15 cellular contexts compared by ENCODE assay signal in genomic region chr11:19307498-19307897, GRCh38.
DNase-seq lines count a peak whose midpoint lies in the region; ATAC-seq and TF ChIP-seq lines count a peak whose summit lies in the region.
"Had no signal": no experiment of that assay in that cellular context is flagged by ENCODE, and none has a peak within 500 bp of the region (broad histone marks: within the 10 kb centered on the region; RNA-seq: fewer than 3 reads in every experiment).

No MANE protein-coding gene starts in this region.

- H3K4me1 ChIP-seq in endodermal cell (ENCODE audit: control insufficient read depth, insufficient read depth, low read length): no peaks in the 10 kb centered on the region
- H3K4me1 ChIP-seq: BE2C, HAP-1 had no signal

- H3K27me3 Mint-ChIP-seq in endodermal cell (ENCODE audit: insufficient read depth): no peaks in the 10 kb centered on the region
- H3K27me3 Mint-ChIP-seq in activated T-cell treated with anti-CD3 and anti-CD28 coated beads, Interleukin-2, amount 50 U/mL, for 72 hours (ENCODE audit: low read depth): peaks cover 6% of the 10 kb centered on the region
- no peaks in the 10 kb centered on the region for H3K27me3 Mint-ChIP-seq in T-helper 2 cell treated with Interferon-gamma antibody and Interleukin-4, amounts not matched to agents 5 μg/mL and 100 μg/mL, for 36 hours (ENCODE audit: low read depth)

- no peaks in the 10 kb centered on the region for H3K36me3 ChIP-seq in endodermal cell (ENCODE audit: control insufficient read depth, insufficient read depth, low read length)
- H3K36me3 ChIP-seq: BE2C, HAP-1 had no signal

- DNase-seq in NCI-H82 (lab: John Stamatoyannopoulos, UW) (peak; percentile 3), NCI-H82 treated with DMSO at 0.1 percent for 48 hours (lab: John Stamatoyannopoulos, UW; ENCODE audit: unreplicated experiment) (no peak), NCI-H524 (lab: John Stamatoyannopoulos, UW) (peak; percentile 25 to 85), endodermal cell (no peak), HEK293T (ENCODE audit: extremely low spot score) (no peak)
- DNase-seq in activated T-cell treated with anti-CD3 and anti-CD28 coated beads, Interleukin-2, amount 50 U/mL, for 72 hours: no peak
- DNase-seq in T-helper 2 cell treated with Interferon-gamma antibody and Interleukin-4, amounts not matched to agents 5 μg/mL and 100 μg/mL, for 36 hours (ENCODE audit: low spot score): no peak
- DNase-seq: BE2C; CD4-positive, alpha-beta memory T cell; DND-41; GDM1; HFFc6 had no signal

- peaks cover 1% of the 10 kb centered on the region for H3K27me3 ChIP-seq in endodermal cell (ENCODE audit: control insufficient read depth, insufficient read depth, low read length, poor library complexity, severe bottlenecking)
- H3K27me3 ChIP-seq: BE2C had no signal

- ATAC-seq in activated T-cell treated with anti-CD3 and anti-CD28 coated beads, Interleukin-2, amount 50 U/mL, for 72 hours (replicated peaks in 1 of 2): no peak

- 67 to 70% methylated on average over 3 to 6 of the region's 6 CpGs for WGBS in endodermal cell (ENCODE audit: insufficient coverage in 1 of 2, insufficient read length in 1 of 2), 2 experiments

- peak; percentile 57 for TF ChIP-seq CTCF in endodermal cell (conservative IDR thresholded peaks at IDR 0.05)

- no peaks in the 10 kb centered on the region for H3K9me3 Mint-ChIP-seq in endodermal cell
- no peaks in the 10 kb centered on the region for H3K9me3 Mint-ChIP-seq in activated T-cell treated with anti-CD3 and anti-CD28 coated beads, Interleukin-2, amount 50 U/mL, for 72 hours
- H3K9me3 Mint-ChIP-seq in T-helper 2 cell treated with Interferon-gamma antibody and Interleukin-4, amounts not matched to agents 5 μg/mL and 100 μg/mL, for 36 hours: no peaks in the 10 kb centered on the region
- H3K9me3 Mint-ChIP-seq: HFFc6, IgD-negative memory B cell had no signal

- no peaks in the 10 kb centered on the region for H3K9me3 ChIP-seq in endodermal cell (ENCODE audit: control insufficient read depth, low read length)
- H3K9me3 ChIP-seq: BE2C, HAP-1 had no signal

- no peak overlapping the region for H3K9ac ChIP-seq in endodermal cell (ENCODE audit: extremely low read depth, low read length, poor library complexity, severe bottlenecking)

- POLR2A ChIA-PET in HEK293T (lab: Yijun Ruan, JAX): no interaction called here

- no peak overlapping the region for H3K27ac Mint-ChIP-seq in endodermal cell
- H3K27ac Mint-ChIP-seq in activated T-cell treated with anti-CD3 and anti-CD28 coated beads, Interleukin-2, amount 50 U/mL, for 72 hours: no peak overlapping the region
- no peak overlapping the region for H3K27ac Mint-ChIP-seq in T-helper 2 cell treated with Interferon-gamma antibody and Interleukin-4, amounts not matched to agents 5 μg/mL and 100 μg/mL, for 36 hours
- H3K27ac Mint-ChIP-seq: CD4-positive, alpha-beta memory T cell; HFFc6; IgD-negative memory B cell had no signal

- no peak overlapping the region for H3K4me3 ChIP-seq in endodermal cell (ENCODE audit: low read length)
- H3K4me3 ChIP-seq: HAP-1 had no signal

- CTCF ChIA-PET in HEK293T (lab: Yijun Ruan, JAX): no interaction called here

- no peaks in the 10 kb centered on the region for H3K36me3 Mint-ChIP-seq in endodermal cell (ENCODE audit: low read depth)
- no peaks in the 10 kb centered on the region for H3K36me3 Mint-ChIP-seq in activated T-cell treated with anti-CD3 and anti-CD28 coated beads, Interleukin-2, amount 50 U/mL, for 72 hours (ENCODE audit: insufficient read depth in 2 of 2)
- H3K36me3 Mint-ChIP-seq in T-helper 2 cell treated with Interferon-gamma antibody and Interleukin-4, amounts not matched to agents 5 μg/mL and 100 μg/mL, for 36 hours (ENCODE audit: low read depth): no peaks in the 10 kb centered on the region
- H3K36me3 Mint-ChIP-seq: CD4-positive, alpha-beta memory T cell; IgD-negative memory B cell had no signal

- H3K4me3 Mint-ChIP-seq in endodermal cell: no peak overlapping the region
- no peak overlapping the region for H3K4me3 Mint-ChIP-seq in activated T-cell treated with anti-CD3 and anti-CD28 coated beads, Interleukin-2, amount 50 U/mL, for 72 hours
- H3K4me3 Mint-ChIP-seq in T-helper 2 cell treated with Interferon-gamma antibody and Interleukin-4, amounts not matched to agents 5 μg/mL and 100 μg/mL, for 36 hours: no peak overlapping the region
- H3K4me3 Mint-ChIP-seq: CD4-positive, alpha-beta memory T cell; HFFc6; IgD-negative memory B cell had no signal

- peaks cover 4% of the 10 kb centered on the region for H3K4me1 Mint-ChIP-seq in endodermal cell
- no peaks in the 10 kb centered on the region for H3K4me1 Mint-ChIP-seq in activated T-cell treated with anti-CD3 and anti-CD28 coated beads, Interleukin-2, amount 50 U/mL, for 72 hours (ENCODE audit: low read depth)
- H3K4me1 Mint-ChIP-seq in T-helper 2 cell treated with Interferon-gamma antibody and Interleukin-4, amounts not matched to agents 5 μg/mL and 100 μg/mL, for 36 hours (ENCODE audit: low read depth): no peaks in the 10 kb centered on the region
- H3K4me1 Mint-ChIP-seq: CD4-positive, alpha-beta memory T cell had no signal

- H3K27ac ChIP-seq in endodermal cell (ENCODE audit: low read depth, low read length): no peak overlapping the region
- H3K27ac ChIP-seq: C4-2B had no signal

TF ChIP-seq in HEK293T, 16 proteins besides CTCF, POLR2A, EP300 and RAD21:
- TF ChIP-seq PKNOX1 (IDR thresholded peaks at IDR 0.05) (no peak), L3MBTL2 (conservative IDR thresholded peaks at IDR 0.05) (no peak), NFRKB (IDR thresholded peaks at IDR 0.05) (no peak), ELF4 (IDR thresholded peaks at IDR 0.05) (no peak), SP1 (IDR thresholded peaks at IDR 0.05) (no peak), HDGF (IDR thresholded peaks at IDR 0.05; ENCODE audit: borderline replicate concordance) (no peak), BHLHE40 (IDR thresholded peaks at IDR 0.05; ENCODE audit: borderline replicate concordance) (no peak), FOXK2 (IDR thresholded peaks at IDR 0.05) (no peak), FOXM1 (IDR thresholded peaks at IDR 0.05; ENCODE audit: borderline replicate concordance) (no peak), FOXA1 (IDR thresholded peaks at IDR 0.05) (no peak), LEF1 (IDR thresholded peaks at IDR 0.05; ENCODE audit: borderline replicate concordance) (no peak), TARDBP (IDR thresholded peaks at IDR 0.05) (no peak), ARNT (IDR thresholded peaks at IDR 0.05) (no peak)
TF ChIP-seq in HEK293T: peak in this region for 0.

Comparison
In these comparisons a context has a peak if more than half of its experiments do, and no peak if none do; other contexts are left out.
1. DNase-seq: peak in NCI-H82 (single experiment) and NCI-H524 (2 of 2); none in NCI-H82 treated with DMSO at 0.1 percent for 48 hours (single experiment), endodermal cell (single experiment), activated T-cell treated with anti-CD3 and anti-CD28 coated beads, Interleukin-2, amount 50 U/mL, for 72 hours (0 of 2), T-helper 2 cell treated with Interferon-gamma antibody and Interleukin-4, amounts not matched to agents 5 μg/mL and 100 μg/mL, for 36 hours (single experiment) and HEK293T (single experiment).